In the genomic region with DNA sequence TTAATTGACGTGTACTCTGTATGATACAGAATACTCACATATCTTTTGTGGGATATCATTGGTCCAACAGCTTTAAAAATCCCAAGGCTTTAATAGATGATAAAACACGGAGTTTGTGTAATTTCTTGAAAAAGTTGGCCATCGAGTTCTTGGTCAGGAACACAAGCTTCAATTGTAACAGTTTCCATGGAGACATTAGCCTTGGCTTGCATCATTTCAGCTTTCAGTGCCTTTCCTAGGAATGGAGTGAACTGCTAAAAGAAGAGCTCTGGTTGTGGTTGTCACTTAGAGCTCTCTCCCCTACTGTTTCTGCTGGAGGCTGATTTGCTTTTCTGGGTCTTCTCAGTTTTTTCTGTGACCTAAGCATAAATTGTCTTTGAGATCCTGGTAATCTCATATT, we compare ENCODE assay signal across 23 cellular contexts.
"Had no signal": no experiment of that assay in that cellular context is flagged by ENCODE, and none has a peak within 500 bp of the region (broad histone marks: within the 10 kb centered on the region; RNA-seq: fewer than 3 reads in every experiment).

No MANE protein-coding gene starts in this region.

- H3K4me1 ChIP-seq: uterus had no signal

- DNase-seq: activated CD4-positive, alpha-beta T cell treated with anti-CD3 and anti-CD28 coated beads, Interleukin-2, amount 10 ng/mL, durations not matched to agents 7 days and 5 days; activated CD8-positive, alpha-beta memory T cell treated with anti-CD3 and anti-CD28 coated beads, Interleukin-2, amount 50 U/mL, for 48 hours; activated gamma-delta T cell; activated T-cell treated with anti-CD3 and anti-CD28 coated beads, Interleukin-2, amount 50 U/mL, for 72 hours; brain microvascular endothelial cell; cerebellar nuclear complex; dermis blood vessel endothelial cell; effector memory CD8-positive, alpha-beta T cell; glutamatergic neuron; left colon; naive thymus-derived CD4-positive, alpha-beta T cell; posterior cingulate gyrus; stimulated activated CD4-positive, alpha-beta T cell treated with anti-CD3 and anti-CD28 coated beads, Interleukin-15, amount 100 ng/mL, for 24 hours; stimulated activated CD4-positive, alpha-beta T cell treated with anti-CD3 and anti-CD28 coated beads, Interleukin-4, amount 100 ng/mL, for 24 hours; stimulated activated naive CD4-positive, alpha-beta T cell; SW 1271; uterus had no signal

- H3K4me3 Mint-ChIP-seq: activated CD4-positive, alpha-beta T cell treated with anti-CD3 and anti-CD28 coated beads, Interleukin-2, amount 10 ng/mL, durations not matched to agents 7 days and 5 days; activated naive CD8-positive, alpha-beta T cell; activated T-cell treated with anti-CD3 and anti-CD28 coated beads, Interleukin-2, amount 50 U/mL, for 72 hours; T-helper 2 cell treated with Interferon-gamma antibody and Interleukin-4, amounts not matched to agents 5 μg/mL and 100 μg/mL, for 36 hours had no signal

- H3K27ac Mint-ChIP-seq: activated CD4-positive, alpha-beta T cell treated with anti-CD3 and anti-CD28 coated beads, Interleukin-2, amount 10 ng/mL, durations not matched to agents 7 days and 5 days; activated naive CD8-positive, alpha-beta T cell; naive thymus-derived CD4-positive, alpha-beta T cell; T-helper 2 cell treated with Interferon-gamma antibody and Interleukin-4, amounts not matched to agents 5 μg/mL and 100 μg/mL, for 36 hours had no signal

- H3K27ac ChIP-seq: brain microvascular endothelial cell, epithelial cell of prostate, skin epidermis, uterus had no signal

- H3K36me3 ChIP-seq: brain microvascular endothelial cell, tibial nerve, uterus had no signal

- H3K4me3 ChIP-seq: lung, skin epidermis, tibial nerve, uterus had no signal

- H3K27me3 ChIP-seq: brain microvascular endothelial cell, tibial nerve, uterus had no signal

- ATAC-seq: activated T-cell treated with anti-CD3 and anti-CD28 coated beads, Interleukin-2, amount 50 U/mL, for 72 hours; effector memory CD8-positive, alpha-beta T cell; left colon; naive thymus-derived CD4-positive, alpha-beta T cell had no signal

- H3K9me3 ChIP-seq: tibial nerve, uterus had no signal

- H3K27me3 Mint-ChIP-seq: activated CD4-positive, alpha-beta T cell treated with anti-CD3 and anti-CD28 coated beads, Interleukin-2, amount 10 ng/mL, durations not matched to agents 7 days and 5 days; activated naive CD8-positive, alpha-beta T cell; effector memory CD8-positive, alpha-beta T cell; naive thymus-derived CD4-positive, alpha-beta T cell had no signal
